ENCODE assay signal across 26 cellular contexts in the genomic region with DNA sequence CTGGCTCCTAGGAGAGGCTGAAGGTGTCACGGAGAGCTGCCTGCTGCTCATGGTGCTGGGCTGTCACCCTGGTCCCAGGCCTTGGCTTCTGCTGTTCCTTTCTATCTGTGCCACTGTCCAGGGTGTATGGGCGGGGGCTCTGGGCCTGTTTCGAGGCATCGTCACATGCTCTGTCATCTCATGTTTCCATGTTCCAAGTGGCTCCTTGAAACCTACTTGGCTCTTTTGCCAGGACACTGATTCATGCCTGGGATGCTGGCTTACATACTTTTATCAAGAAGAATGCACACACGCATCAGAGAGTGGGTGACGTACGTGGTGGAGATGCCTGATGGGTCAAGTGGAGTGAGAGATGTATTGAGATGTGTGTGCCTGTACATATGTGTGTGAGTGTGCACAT. TPM values are rescaled to one million over a fixed set of nuclear protein-coding genes. Genes with fewer than 3 reads are reported as not detected.
A peak's percentile ranks its signal among the peaks of the same experiment; 100 is the strongest.
DNase-seq lines count a peak whose midpoint lies in the region; ATAC-seq, FAIRE-seq and TF ChIP-seq lines count a peak whose summit lies in the region.
"Had no signal": no experiment of that assay in that cellular context is flagged by ENCODE, and none has a peak within 500 bp of the region (broad histone marks: within the 10 kb centered on the region; RNA-seq: fewer than 3 reads in every experiment).

No MANE protein-coding gene starts in this region.

- POLR2A ChIA-PET in H1 (lab: Charles Lee; ENCODE audit: partially characterized antibody), result no interaction called here

- TF ChIP-seq EP300 in H1 (IDR thresholded peaks at IDR 0.05; ENCODE audit: borderline replicate concordance in 1 of 2, low read depth in 2 of 2, low read length in 2 of 2), result no peak

- H3K9me3 Mint-ChIP-seq in HFFc6 (peaks cover 5% of the 10 kb centered on the region), osteocyte (ENCODE audit: unreplicated experiment) (peaks cover 10% of the 10 kb centered on the region)

- no peak overlapping the region for H2AFZ ChIP-seq in H1 (ENCODE audit: low read length)

- ATAC-seq in left lobe of liver, result no peak
- ATAC-seq: SK-N-SH treated with all-trans-retinoic acid at 6 μM for 48 hours, T-cell had no signal

- no peak overlapping the region for H3K27ac ChIP-seq in H1 (ENCODE audit: low read depth, low read length)

- no peak overlapping the region for H2AK5ac ChIP-seq in H1 (ENCODE audit: low read depth, low read length)

- TF ChIP-seq POLR2A in H1 (IDR thresholded peaks at IDR 0.05; ENCODE audit: control extremely low read depth in 1 of 2, low read depth in 2 of 2, low read length in 2 of 2), result no peak

- H4K91ac ChIP-seq in H1 (replicated peaks; ENCODE audit: insufficient read length, low read length), result no peak overlapping the region

- CTCF ChIA-PET in H1 (lab: Charles Lee; ENCODE audit: partially characterized antibody), result no interaction called here

- WGBS in H1 (ENCODE audit: extremely low coverage in 1 of 2, insufficient coverage in 1 of 2, insufficient read length in 1 of 2, insufficient replicate concordance in 2 of 2, low coverage in 1 of 2, low lambda C conversion rate in 2 of 2, missing lambda C conversion rate in 1 of 2), 2 experiments, result 93% methylated on average over 7 of the region's 7 CpGs; no CpG with 5 or more reads in 1 of the 2 experiments

- H3K27me3 Mint-ChIP-seq in HFFc6 (ENCODE audit: insufficient read depth) (peaks cover 8% of the 10 kb centered on the region), osteocyte (ENCODE audit: unreplicated experiment) (no peaks in the 10 kb centered on the region)
- H3K27me3 Mint-ChIP-seq: CD4-positive, alpha-beta T cell; IgD-negative memory B cell had no signal

- H4K8ac ChIP-seq in H1 (ENCODE audit: extremely low read depth, insufficient read depth, low read length), result no peak overlapping the region

- no peak overlapping the region for H3K4ac ChIP-seq in H1 (replicated peaks; ENCODE audit: insufficient read length, low read depth, low read length)

- H3K9me3 ChIP-seq in H1 (ENCODE audit: insufficient read depth in 2 of 2, low read depth in 1 of 2, low read length in 1 of 2), result peaks cover 5 to 10% of the 10 kb centered on the region in 2 experiments; a peak in 3 of 4 replicates
- H3K9me3 ChIP-seq: BE2C, Caco-2 had no signal

- no peak overlapping the region for H3K9ac ChIP-seq in H1 (replicated peaks in 1 of 4; ENCODE audit: extremely low read depth in 1 of 4, low read depth in 3 of 4, low read length in 3 of 4)

- no peak overlapping the region for H3K4me2 ChIP-seq in H1 (ENCODE audit: insufficient read depth in 1 of 2, low read depth in 2 of 2, low read length in 2 of 2)

- no peak overlapping the region for H3K4me3 ChIP-seq in H1 (ENCODE audit: extremely low read depth in 1 of 4, insufficient read depth in 2 of 4, low read depth in 3 of 4, low read length in 4 of 4)

- H2BK15ac ChIP-seq in H1 (ENCODE audit: low read length), result no peak overlapping the region

- FAIRE-seq in H1 (lab: Jason Lieb, UNC), result no peak
- FAIRE-seq: GM12891, GM18507 had no signal

- no peaks in the 10 kb centered on the region for H3K23me2 ChIP-seq in H1 (ENCODE audit: low read depth, low read length)

- H3K18ac ChIP-seq in H1 (ENCODE audit: extremely low read depth, low read length), result no peak overlapping the region

- TF ChIP-seq RAD21 in H1 (IDR thresholded peaks at IDR 0.05 in 1 of 2, conservative IDR thresholded peaks at IDR 0.05 in 1 of 2; ENCODE audit: low read depth in 2 of 2, low read length in 2 of 2), result no peak

- no peak overlapping the region for H2BK20ac ChIP-seq in H1 (ENCODE audit: low read length)

- H4K5ac ChIP-seq in H1 (ENCODE audit: insufficient read length, low read depth, low read length), result no peak overlapping the region

- no peak overlapping the region for H3K23ac ChIP-seq in H1 (ENCODE audit: insufficient read length)

- H3K79me1 ChIP-seq in H1 (ENCODE audit: low read depth, low read length), result peaks cover 3% of the 10 kb centered on the region; the same call in 1 of the 2 replicates

- H3K36me3 ChIP-seq in H1 (ENCODE audit: control insufficient read depth in 2 of 4, insufficient read depth in 4 of 4, low read length in 3 of 4), result peaks cover 0 to 5% (median 2%) of the 10 kb centered on the region in 4 experiments; a peak in 2 of 8 replicates
- H3K36me3 ChIP-seq: BE2C had no signal

- H3K4me1 ChIP-seq in H1 (replicated peaks in 1 of 4; ENCODE audit: control insufficient read depth in 3 of 4, insufficient read depth in 4 of 4, low read length in 3 of 4), result no peaks in the 10 kb centered on the region
- H3K4me1 ChIP-seq: BE2C had no signal

- no peak overlapping the region for H2BK120ac ChIP-seq in H1 (replicated peaks; ENCODE audit: low read depth, low read length)

- peak overlapping the region; percentile 5; the same call in 1 of the 2 replicates for H2BK12ac ChIP-seq in H1 (ENCODE audit: low read depth, low read length)

- H3K4me1 Mint-ChIP-seq in HFFc6 (ENCODE audit: low read depth) (no peaks in the 10 kb centered on the region), osteocyte (ENCODE audit: unreplicated experiment) (no peaks in the 10 kb centered on the region)
- H3K4me1 Mint-ChIP-seq: H9, T-cell had no signal

- DNase-seq in Daoy (ENCODE audit: low read depth) (peak; percentile 1), HFFc6 (peak; percentile 3), H1 (ENCODE audit: low read depth in 1 of 2, low spot score in 2 of 2) (no peak), osteocyte (ENCODE audit: extremely low spot score, unreplicated experiment) (peak; percentile 60), NCI-H1694 treated with DMSO at 0.1 percent for 48 hours (lab: John Stamatoyannopoulos, UW) (no peak), NCI-H2171 (lab: John Stamatoyannopoulos, UW) (no peak), left lobe of liver (ENCODE audit: low spot score) (no peak)
- DNase-seq: ACHN; BE2C; CD4-positive, alpha-beta T cell; GF-D8; H9; Karpas-422; MM.1S; NCI-H1092; NCI-H1436 treated with DMSO at 0.1 percent for 48 hours; NCI-H2029 treated with DMSO at 0.1 percent for 48 hours; NCI-H510A; NCI-H774; SHP77 treated with DMSO at 0.1 percent for 48 hours; T-cell had no signal

- H3K79me2 ChIP-seq in H1 (ENCODE audit: control insufficient read depth in 1 of 2, insufficient read depth in 2 of 2, low read length in 2 of 2), result no peaks in the 10 kb centered on the region

- peaks cover 0 to 5% of the 10 kb centered on the region in 2 experiments for H4K20me1 ChIP-seq in H1 (replicated peaks in 1 of 2; ENCODE audit: control insufficient read depth in 1 of 2, insufficient read depth in 2 of 2, low read length in 2 of 2)

- H3K14ac ChIP-seq in H1 (ENCODE audit: insufficient read length), result no peak overlapping the region

- no peak overlapping the region for H3K56ac ChIP-seq in H1 (replicated peaks; ENCODE audit: insufficient read length, low read depth, low read length)

- H3K4me3 Mint-ChIP-seq in HFFc6, result no peak overlapping the region
- H3K4me3 Mint-ChIP-seq in osteocyte (ENCODE audit: unreplicated experiment), result no peak overlapping the region
- H3K4me3 Mint-ChIP-seq: CD4-positive, alpha-beta T cell; H9; IgD-negative memory B cell; T-cell had no signal

- no peaks in the 10 kb centered on the region for H3K27me3 ChIP-seq in H1 (replicated peaks in 1 of 4; ENCODE audit: control insufficient read depth in 3 of 4, extremely low read depth in 1 of 4, insufficient read depth in 3 of 4, low read length in 3 of 4)
- H3K27me3 ChIP-seq: BE2C had no signal

- H3K27ac Mint-ChIP-seq in HFFc6, result no peak overlapping the region
- H3K27ac Mint-ChIP-seq in osteocyte (ENCODE audit: unreplicated experiment), result no peak overlapping the region
- H3K27ac Mint-ChIP-seq: CD4-positive, alpha-beta T cell; IgD-negative memory B cell; T-cell had no signal

- TF ChIP-seq CTCF in HFFc6 (IDR thresholded peaks at IDR 0.05), result no peak
- no peak for TF ChIP-seq CTCF in H1 (IDR thresholded peaks at IDR 0.05; ENCODE audit: control extremely low read depth in 1 of 3, insufficient read depth in 1 of 3, low read depth in 1 of 3, low read length in 3 of 3)
- TF ChIP-seq CTCF in osteocyte (IDR thresholded peaks at IDR 0.05), result no peak

- H3K36me3 Mint-ChIP-seq in HFFc6 (ENCODE audit: low read depth) (no peaks in the 10 kb centered on the region), osteocyte (ENCODE audit: unreplicated experiment) (no peaks in the 10 kb centered on the region)
- H3K36me3 Mint-ChIP-seq: T-cell had no signal

- no peak overlapping the region for H2BK5ac ChIP-seq in H1 (ENCODE audit: low read depth, low read length)

TF ChIP-seq in H1, 55 proteins besides CTCF, POLR2A, EP300 and RAD21:
- no peak for TF ChIP-seq CTBP2 (IDR thresholded peaks at IDR 0.05; ENCODE audit: borderline replicate concordance, insufficient read depth, insufficient read length, low read length)
- no peak for TF ChIP-seq CBX8 (IDR thresholded peaks at IDR 0.05; ENCODE audit: borderline replicate concordance, low read depth, low read length)
- no peak for TF ChIP-seq JUND (IDR thresholded peaks at IDR 0.05; ENCODE audit: low read length)
- TF ChIP-seq SUZ12 (IDR thresholded peaks at IDR 0.05; ENCODE audit: low read length), result no peak
- TF ChIP-seq SIRT6 (IDR thresholded peaks at IDR 0.05; ENCODE audit: low read length), result no peak
- TF ChIP-seq JUN (IDR thresholded peaks at IDR 0.05; ENCODE audit: low read depth, low read length), result no peak
- TF ChIP-seq CBX5 (IDR thresholded peaks at IDR 0.05; ENCODE audit: low read depth, low read length), result no peak
- no peak for TF ChIP-seq BACH1 (IDR thresholded peaks at IDR 0.05; ENCODE audit: low read length)
- no peak for TF ChIP-seq CHD2 (IDR thresholded peaks at IDR 0.05; ENCODE audit: low read length)
- no peak for TF ChIP-seq BCL11A (IDR thresholded peaks at IDR 0.05; ENCODE audit: low read depth in 2 of 2, low read length in 2 of 2)

RNA-seq across cellular contexts. Expression of gene ADCY1, which starts 50.9 kb away (rescaled TPM):
- total RNA-seq in Daoy (2014; rRNA removed; shearing (Covaris generic)), result 0.34 and 0.80 TPM in 2 replicates
- total RNA-seq in HFFc6 (2021; fragmentation: NEBNext Ultra II Directional; extraction: Animal tissue kit (Norgen Biotek cat#: 25700)), result under 1 TPM in 1 of 6 experiments, not detected in 5; 0.20 TPM
- 25.9 and 26.9 TPM in 2 replicates for total RNA-seq in H1 (2021; fragmentation: NEBNext Ultra II Directional; extraction: Animal tissue kit (Norgen Biotek cat#: 25700))
- 7.9 and 11.8 TPM in 2 replicates for polyA plus RNA-seq in H1 (2011; rRNA removed)
- polyA plus RNA-seq in H1 (2011; cell fraction: cytosol; rRNA removed), result 10.0 TPM
- polyA plus RNA-seq in H1 (2011; cell fraction: nucleus; rRNA removed), result 19.8 TPM
- polyA plus RNA-seq in H1 (2012, experiment 1 of 2), result 10.6 to 12.4 TPM (median 11.8 TPM) in 4 replicates
- polyA plus RNA-seq in H1 (2012, experiment 2 of 2), result 5.5 TPM
- 13.8 TPM for polyA plus RNA-seq in H1 (2013, experiment 1 of 2)
- 13.3 TPM for polyA plus RNA-seq in H1 (2013, experiment 2 of 2)
- 40.6 and 43.2 TPM in 2 replicates for polyA minus RNA-seq in H1 (2011; rRNA and poly(A)+ RNA removed)
- 14.8 TPM for polyA minus RNA-seq in H1 (2011; cell fraction: cytosol; rRNA and poly(A)+ RNA removed)
- polyA minus RNA-seq in H1 (2011; cell fraction: nucleus; rRNA and poly(A)+ RNA removed), result 21.8 TPM
- 0.05 and 0.08 TPM in 2 replicates for total RNA-seq in osteocyte
- total RNA-seq in left lobe of liver, result 12.8 TPM

Comparison
In these comparisons a context has a peak if more than half of its experiments do, and no peak if none do; other contexts are left out.
1. DNase-seq: peak in Daoy (single experiment), HFFc6 (single experiment) and osteocyte (single experiment); none in H1 (0 of 2), NCI-H1694 treated with DMSO at 0.1 percent for 48 hours (single experiment), NCI-H2171 (single experiment) and left lobe of liver (single experiment).